ENCODE assay signal across 28 cellular contexts in genomic region chr21:41977034-41977950, GRCh38.
"Had no signal": no experiment of that assay in that cellular context is flagged by ENCODE, and none has a peak within 500 bp of the region (broad histone marks: within the 10 kb centered on the region; RNA-seq: fewer than 3 reads in every experiment).

No MANE protein-coding gene starts in this region.

- H3K27me3 ChIP-seq: adrenal gland, body of pancreas, dorsolateral prefrontal cortex, gastroesophageal sphincter, hepatocyte, stomach had no signal

- H3K36me3 ChIP-seq: adrenal gland, gastroesophageal sphincter, left ventricle myocardium inferior, stomach, tibial artery had no signal

- H3K4me3 ChIP-seq: adrenal gland, body of pancreas, dorsolateral prefrontal cortex, gastroesophageal sphincter, hepatocyte, left ventricle myocardium inferior, lung, stomach, tibial artery had no signal

- H3K27ac Mint-ChIP-seq: activated CD4-positive, alpha-beta memory T cell treated with anti-CD3 and anti-CD28 coated beads for 36 hours; activated CD4-positive, alpha-beta T cell treated with anti-CD3 and anti-CD28 coated beads, Interleukin-2, amount 10 ng/mL, durations not matched to agents 24 days and 14 days; activated naive CD4-positive, alpha-beta T cell treated with anti-CD3 and anti-CD28 coated beads for 36 hours; activated naive CD8-positive, alpha-beta T cell treated with anti-CD3 and anti-CD28 coated beads for 36 hours; activated T-helper 1 cell treated with anti-CD3 and anti-CD28 coated beads, Interleukin-12 subunit alpha, Interleukin-12 subunit beta, Interleukin-2, Interleukin-4 antibody, amounts not matched to agents 30 ng/mL and 10 ng/mL and 1 ng/mL, durations not matched to agents 14 hours and 24 hours and 36 hours; naive thymus-derived CD4-positive, alpha-beta T cell; stimulated activated naive B cell treated with anti-CD40 and anti-IgM and Interleukin-4, amounts not matched to agents 10 μg/mL and 1 μg/mL and 100 μg/mL, for 72 hours; T-helper 1 cell treated with Interleukin-12 subunit alpha and Interleukin-12 subunit beta and Interleukin-4 antibody, amounts not matched to agents 30 μg/mL and 1 μg/mL, for 36 hours had no signal

- H3K9ac ChIP-seq: parathyroid adenoma had no signal

- H2AFZ ChIP-seq: hepatocyte, parathyroid adenoma had no signal

- H3K27me3 Mint-ChIP-seq: activated CD4-positive, alpha-beta memory T cell treated with anti-CD3 and anti-CD28 coated beads for 36 hours; activated CD4-positive, alpha-beta T cell treated with anti-CD3 and anti-CD28 coated beads, Interleukin-2, amount 10 ng/mL, durations not matched to agents 24 days and 14 days; activated naive CD8-positive, alpha-beta T cell treated with anti-CD3 and anti-CD28 coated beads for 36 hours had no signal

- H3K4me1 ChIP-seq: adrenal gland, body of pancreas, gastroesophageal sphincter, parathyroid adenoma, tibial artery had no signal

- DNase-seq: activated CD4-positive, alpha-beta memory T cell treated with anti-CD3 and anti-CD28 coated beads for 36 hours; activated CD4-positive, alpha-beta T cell treated with anti-CD3 and anti-CD28 coated beads, Interleukin-2, amount 10 ng/mL, durations not matched to agents 24 days and 14 days; activated CD4-positive, CD25-positive, alpha-beta regulatory T cell treated with anti-CD3 and anti-CD28 coated beads, Interleukin-2, amount 50 U/mL, for 72 hours; activated effector memory CD4-positive, alpha-beta T cell treated with anti-CD3 and anti-CD28 coated beads, Interleukin-2, amount 50 U/mL, for 16 hours; activated naive CD4-positive, alpha-beta T cell treated with anti-CD3 and anti-CD28 coated beads for 36 hours; activated naive CD8-positive, alpha-beta T cell treated with anti-CD3 and anti-CD28 coated beads for 36 hours; activated T-cell treated with anti-CD3 and anti-CD28 coated beads for 4 hours; aorta; body of pancreas; dorsolateral prefrontal cortex; effector memory CD4-positive, alpha-beta T cell; left ventricle myocardium inferior; midbrain; naive thymus-derived CD4-positive, alpha-beta T cell; right cardiac atrium; stimulated activated CD4-positive, alpha-beta T cell treated with anti-CD3 and anti-CD28 coated beads, Interleukin-15, amount 100 ng/mL, for 24 hours; stimulated activated CD4-positive, alpha-beta T cell treated with anti-CD3 and anti-CD28 coated beads, Interleukin-2, amount 100 ng/mL, for 24 hours; stimulated activated naive B cell treated with anti-CD40 and anti-IgM and Interleukin-4, amounts not matched to agents 10 μg/mL and 1 μg/mL and 100 μg/mL, for 72 hours; stomach; SW 1271; tibial artery had no signal

- H3K9me3 ChIP-seq: adrenal gland, gastroesophageal sphincter, tibial artery had no signal

- H3K4me3 Mint-ChIP-seq: activated CD4-positive, alpha-beta memory T cell treated with anti-CD3 and anti-CD28 coated beads for 36 hours; activated CD4-positive, alpha-beta T cell treated with anti-CD3 and anti-CD28 coated beads, Interleukin-2, amount 10 ng/mL, durations not matched to agents 24 days and 14 days; activated naive CD4-positive, alpha-beta T cell treated with anti-CD3 and anti-CD28 coated beads for 36 hours; activated naive CD8-positive, alpha-beta T cell treated with anti-CD3 and anti-CD28 coated beads for 36 hours; activated T-helper 1 cell treated with anti-CD3 and anti-CD28 coated beads, Interleukin-12 subunit alpha, Interleukin-12 subunit beta, Interleukin-2, Interleukin-4 antibody, amounts not matched to agents 30 ng/mL and 10 ng/mL and 1 ng/mL, durations not matched to agents 14 hours and 24 hours and 36 hours; naive thymus-derived CD4-positive, alpha-beta T cell; stimulated activated naive B cell treated with anti-CD40 and anti-IgM and Interleukin-4, amounts not matched to agents 10 μg/mL and 1 μg/mL and 100 μg/mL, for 72 hours; T-helper 1 cell treated with Interleukin-12 subunit alpha and Interleukin-12 subunit beta and Interleukin-4 antibody, amounts not matched to agents 30 μg/mL and 1 μg/mL, for 36 hours had no signal

- H3K36me3 Mint-ChIP-seq: activated CD4-positive, alpha-beta memory T cell treated with anti-CD3 and anti-CD28 coated beads for 36 hours had no signal

- H3K4me2 ChIP-seq: hepatocyte had no signal

- H3K27ac ChIP-seq: adrenal gland, body of pancreas, dorsolateral prefrontal cortex, gastroesophageal sphincter, hepatocyte, left ventricle myocardium inferior, parathyroid adenoma, stomach, tibial artery had no signal
